ENCODE assay signal across 19 cellular contexts in genomic region chr22:23579870-23580585, GRCh38. TPM values are rescaled to one million over a fixed set of nuclear protein-coding genes. Genes with fewer than 3 reads are reported as not detected.
"Had no signal": no experiment of that assay in that cellular context is flagged by ENCODE, and none has a peak within 500 bp of the region (broad histone marks: within the 10 kb centered on the region; RNA-seq: fewer than 3 reads in every experiment).

IGLL1 (minus strand) TSS chr22:23580290; CDS start chr22:23580190, 100 bp downstream.

- H3K4me1 ChIP-seq: breast epithelium, lower lobe of right lung, stomach had no signal

- H3K4me3 Mint-ChIP-seq: activated T-helper 1 cell treated with anti-CD3 and anti-CD28 coated beads, Interleukin-12 subunit alpha, Interleukin-12 subunit beta, Interleukin-2, Interleukin-4 antibody, amounts not matched to agents 30 ng/mL and 10 ng/mL and 1 ng/mL, durations not matched to agents 14 hours and 24 hours and 36 hours; immature natural killer cell; mesothelial cell of epicardium had no signal

- H3K9me3 Mint-ChIP-seq: activated naive CD4-positive, alpha-beta T cell treated with anti-CD3 and anti-CD28 coated beads, Interleukin-2, amount 50 U/mL, for 72 hours; activated T-helper 1 cell treated with anti-CD3 and anti-CD28 coated beads, Interleukin-12 subunit alpha, Interleukin-12 subunit beta, Interleukin-2, Interleukin-4 antibody, amounts not matched to agents 30 ng/mL and 10 ng/mL and 1 ng/mL, durations not matched to agents 14 hours and 24 hours and 36 hours; immature natural killer cell; mesothelial cell of epicardium had no signal

- H3K4me3 ChIP-seq: breast epithelium, lower lobe of right lung, stomach had no signal

- DNase-seq: activated CD4-positive, CD25-positive, alpha-beta regulatory T cell; activated CD8-positive, alpha-beta memory T cell treated with anti-CD3 and anti-CD28 coated beads, Interleukin-2, amount 50 U/mL, for 48 hours; anterior cingulate cortex; dermis blood vessel endothelial cell; immature natural killer cell; left cardiac atrium; lower lobe of right lung; retina; stimulated activated CD4-positive, alpha-beta T cell treated with anti-CD3 and anti-CD28 coated beads, Interleukin-4, amount 100 ng/mL, for 1 hour; stimulated activated CD8-positive, alpha-beta memory T cell treated with anti-CD3 and anti-CD28 coated beads, Interleukin-4, amount 100 ng/mL, for 48 hours; stomach had no signal

- H3K27me3 ChIP-seq: breast epithelium had no signal

- H3K4me1 Mint-ChIP-seq: immature natural killer cell, mesothelial cell of epicardium had no signal

- H3K36me3 Mint-ChIP-seq: activated naive CD4-positive, alpha-beta T cell treated with anti-CD3 and anti-CD28 coated beads, Interleukin-2, amount 50 U/mL, for 72 hours; immature natural killer cell; mesothelial cell of epicardium had no signal

- H3K36me3 ChIP-seq: breast epithelium, lower lobe of right lung, stomach had no signal

- H3K27ac Mint-ChIP-seq: activated naive CD4-positive, alpha-beta T cell treated with anti-CD3 and anti-CD28 coated beads, Interleukin-2, amount 50 U/mL, for 72 hours; activated T-helper 1 cell treated with anti-CD3 and anti-CD28 coated beads, Interleukin-12 subunit alpha, Interleukin-12 subunit beta, Interleukin-2, Interleukin-4 antibody, amounts not matched to agents 30 ng/mL and 10 ng/mL and 1 ng/mL, durations not matched to agents 14 hours and 24 hours and 36 hours; immature natural killer cell; mesothelial cell of epicardium had no signal

- ATAC-seq: activated naive CD4-positive, alpha-beta T cell treated with anti-CD3 and anti-CD28 coated beads, Interleukin-2, amount 50 U/mL, for 72 hours; left cardiac atrium had no signal

- H3K9me3 ChIP-seq: breast epithelium, lower lobe of right lung, stomach had no signal

- H3K27ac ChIP-seq: breast epithelium, lower lobe of right lung, stomach had no signal

RNA-seq across cellular contexts. Expression of gene IGLL1, which starts in this region (rescaled TPM):
- total RNA-seq: activated naive CD4-positive, alpha-beta T cell treated with anti-CD3 and anti-CD28 coated beads, Interleukin-2, amount 50 U/mL, for 72 hours; activated T-helper 1 cell treated with anti-CD3 and anti-CD28 coated beads, Interleukin-12 subunit alpha, Interleukin-12 subunit beta, Interleukin-2, Interleukin-4 antibody, amounts not matched to agents 30 ng/mL and 10 ng/mL and 1 ng/mL, durations not matched to agents 14 hours and 24 hours and 36 hours; breast epithelium; cerebellum; dermis blood vessel endothelial cell; epithelial cell of proximal tubule; glomerular endothelial cell; left cardiac atrium; lower lobe of right lung; mesothelial cell of epicardium; myocyte had no signal
- polyA plus RNA-seq: immature natural killer cell, stomach had no signal
